1 cellular context compared by ENCODE assay signal in the genomic region with DNA sequence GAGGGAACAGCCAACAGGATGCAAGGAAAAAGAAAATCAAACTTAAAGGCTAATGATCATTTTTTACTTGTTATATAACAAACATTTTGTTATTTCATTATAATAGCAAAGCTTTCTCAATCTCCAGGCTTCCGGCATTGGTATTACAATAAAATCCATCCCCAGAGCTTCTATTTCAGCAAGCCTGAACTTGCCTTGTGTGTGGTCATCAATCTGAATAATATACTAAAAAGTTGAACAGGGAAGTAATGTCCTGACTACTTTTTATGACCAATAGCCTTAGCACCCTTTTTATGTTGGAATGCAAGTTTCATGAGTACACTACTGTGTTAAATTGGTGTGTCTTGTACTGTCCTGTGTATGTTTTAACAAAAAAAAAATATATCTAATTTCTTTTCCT.
TF ChIP-seq lines count a peak whose summit lies in the region.

No MANE protein-coding gene starts in this region.

TF ChIP-seq in WTC11, 78 proteins besides CTCF, POLR2A, EP300 and RAD21 (continued from another document):
- TF ChIP-seq, protein P1, sequence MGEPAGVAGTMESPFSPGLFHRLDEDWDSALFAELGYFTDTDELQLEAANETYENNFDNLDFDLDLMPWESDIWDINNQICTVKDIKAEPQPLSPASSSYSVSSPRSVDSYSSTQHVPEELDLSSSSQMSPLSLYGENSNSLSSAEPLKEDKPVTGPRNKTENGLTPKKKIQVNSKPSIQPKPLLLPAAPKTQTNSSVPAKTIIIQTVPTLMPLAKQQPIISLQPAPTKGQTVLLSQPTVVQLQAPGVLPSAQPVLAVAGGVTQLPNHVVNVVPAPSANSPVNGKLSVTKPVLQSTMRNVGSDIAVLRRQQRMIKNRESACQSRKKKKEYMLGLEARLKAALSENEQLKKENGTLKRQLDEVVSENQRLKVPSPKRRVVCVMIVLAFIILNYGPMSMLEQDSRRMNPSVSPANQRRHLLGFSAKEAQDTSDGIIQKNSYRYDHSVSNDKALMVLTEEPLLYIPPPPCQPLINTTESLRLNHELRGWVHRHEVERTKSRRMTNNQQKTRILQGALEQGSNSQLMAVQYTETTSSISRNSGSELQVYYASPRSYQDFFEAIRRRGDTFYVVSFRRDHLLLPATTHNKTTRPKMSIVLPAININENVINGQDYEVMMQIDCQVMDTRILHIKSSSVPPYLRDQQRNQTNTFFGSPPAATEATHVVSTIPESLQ (CRISPR knock-in tag; IDR thresholded peaks at IDR 0.05) = no peak
